Comparison of ENCODE assay signal across 6 cellular contexts in the genomic region with DNA sequence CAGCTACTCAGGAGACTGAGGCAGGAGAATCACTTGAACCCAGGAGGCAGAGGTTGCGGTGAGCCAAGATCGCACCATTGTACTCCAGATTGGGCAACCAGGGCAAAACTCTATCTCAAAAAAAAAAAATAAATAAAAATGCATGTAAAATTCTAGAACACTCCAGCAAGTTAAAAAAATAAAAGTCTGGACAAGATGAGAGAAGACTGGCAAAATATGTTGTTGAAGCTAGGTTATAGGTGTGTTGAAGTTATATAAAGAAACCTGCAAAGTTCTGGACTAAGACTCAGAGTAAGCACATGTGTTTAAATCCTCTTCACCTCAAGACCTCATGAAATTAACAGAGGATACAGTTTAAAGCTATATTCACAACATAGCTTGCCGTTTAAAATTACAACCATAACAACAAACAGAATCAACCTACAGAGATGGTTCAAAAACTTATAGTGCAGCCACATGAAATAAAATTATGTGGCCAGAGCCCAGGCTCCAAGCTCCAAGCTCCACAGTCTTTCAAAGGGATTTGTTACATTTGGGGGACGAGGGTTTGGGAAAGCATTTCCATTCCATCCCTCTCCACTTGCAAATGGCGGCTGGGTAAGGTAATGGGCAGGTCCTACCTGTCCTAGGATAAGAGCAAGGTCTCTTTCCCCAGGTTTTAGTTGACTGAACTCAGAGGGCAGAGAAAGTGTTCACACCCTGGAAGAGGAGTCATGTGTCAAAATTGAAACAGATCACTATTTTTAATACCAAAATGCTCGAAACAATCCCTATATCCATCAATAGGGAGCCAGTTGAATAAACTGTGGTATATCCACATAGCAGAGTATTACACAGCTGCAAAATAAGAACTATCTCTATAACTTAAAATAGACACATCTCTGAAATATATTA. TPM values are rescaled to one million over a fixed set of nuclear protein-coding genes. Genes with fewer than 3 reads are reported as not detected.
"Had no signal": no experiment of that assay in that cellular context is flagged by ENCODE, and none has a peak within 500 bp of the region (broad histone marks: within the 10 kb centered on the region; RNA-seq: fewer than 3 reads in every experiment).

No MANE protein-coding gene starts in this region.

- DNase-seq: GM23248, GOT3, H7, H9, HCEC 1CT, HFFc6 had no signal

RNA-seq across cellular contexts. Expression of a gene that starts 59.9 kb away (rescaled TPM):
- polyA plus RNA-seq: GM23248 had no signal
